ENCODE assay signal across 17 cellular contexts in the genomic region with DNA sequence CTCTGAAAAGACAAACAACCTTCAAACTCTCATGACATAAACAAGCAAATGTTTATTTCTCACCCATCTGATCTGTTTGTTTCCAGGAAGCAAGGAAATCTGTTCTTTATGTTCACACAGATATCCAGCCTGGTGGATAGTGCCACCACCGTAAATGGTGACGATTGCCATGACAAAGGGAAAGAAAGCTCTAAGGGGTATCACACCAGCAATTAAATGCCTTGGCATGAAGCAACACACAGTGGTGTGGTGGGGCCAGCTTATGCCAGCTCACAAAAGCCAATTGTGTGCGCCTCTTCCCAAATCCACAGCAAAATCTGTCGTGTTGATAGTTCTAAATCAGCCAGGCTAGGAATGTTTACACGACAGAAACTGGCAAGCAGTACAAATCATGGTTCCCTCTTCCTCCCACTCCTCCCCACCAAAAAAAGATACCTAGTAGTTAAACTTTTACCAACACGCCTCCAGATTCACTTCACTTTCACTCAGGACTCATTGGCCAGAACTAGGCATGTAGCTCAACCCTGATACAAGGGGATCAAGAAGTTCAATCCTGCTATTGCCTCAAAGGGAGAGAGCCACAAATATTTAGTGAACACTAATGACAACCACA.
DNase-seq lines count a peak whose midpoint lies in the region; ATAC-seq and TF ChIP-seq lines count a peak whose summit lies in the region.
"Had no signal": no experiment of that assay in that cellular context is flagged by ENCODE, and none has a peak within 500 bp of the region (broad histone marks: within the 10 kb centered on the region; RNA-seq: fewer than 3 reads in every experiment).

No MANE protein-coding gene starts in this region.

- no peak overlapping the region for H3K4ac ChIP-seq in trophoblast cell (ENCODE audit: low read depth, low read length)

- H3K36me3 ChIP-seq in trophoblast cell (ENCODE audit: control insufficient read depth in 1 of 2, insufficient read depth in 2 of 2, low read length in 2 of 2): no peaks in the 10 kb centered on the region
- no peaks in the 10 kb centered on the region for H3K36me3 ChIP-seq in effector memory CD4-positive, alpha-beta T cell (ENCODE audit: control insufficient read depth, insufficient read depth, low read length)
- no peaks in the 10 kb centered on the region for H3K36me3 ChIP-seq in Peyer's patch
- H3K36me3 ChIP-seq: BLaER1 treated with 17β-estradiol and CSF1 and Interleukin-3, amounts not matched to agents 10 nM and 100 nM; HAP-1 had no signal

- H4K91ac ChIP-seq in trophoblast cell (ENCODE audit: low read depth, low read length): no peak overlapping the region

- peak; percentile 91 for ATAC-seq in left lobe of liver
- ATAC-seq in HG03342 (IDR thresholded peaks at IDR 0.05; ENCODE audit: unreplicated experiment): no peak
- ATAC-seq in GM21619 (IDR thresholded peaks at IDR 0.05; ENCODE audit: unreplicated experiment): no peak
- ATAC-seq: CD8-positive, alpha-beta T cell had no signal

- TF ChIP-seq CTCF in Peyer's patch (IDR thresholded peaks at IDR 0.05): no peak

- H3K9ac ChIP-seq in trophoblast cell (ENCODE audit: low read length): peak overlapping the region; percentile 25
- H3K9ac ChIP-seq: BLaER1 treated with 17β-estradiol and CSF1 and Interleukin-3, amounts not matched to agents 10 nM and 100 nM; GM23248 had no signal

- no peak overlapping the region for H2BK5ac ChIP-seq in trophoblast cell (ENCODE audit: low read depth, low read length, poor library complexity)

- H3K9me3 ChIP-seq in trophoblast cell (ENCODE audit: insufficient read depth, low read depth, low read length): no peaks in the 10 kb centered on the region
- H3K9me3 ChIP-seq in effector memory CD4-positive, alpha-beta T cell (ENCODE audit: control insufficient read depth, low read length): no peaks in the 10 kb centered on the region
- no peaks in the 10 kb centered on the region for H3K9me3 ChIP-seq in Peyer's patch
- H3K9me3 ChIP-seq: BLaER1 treated with 17β-estradiol and CSF1 and Interleukin-3, amounts not matched to agents 10 nM and 100 nM; HAP-1 had no signal

- no peaks in the 10 kb centered on the region for H3K27me3 ChIP-seq in trophoblast cell (ENCODE audit: insufficient read depth, low read length)
- H3K27me3 ChIP-seq in effector memory CD4-positive, alpha-beta T cell (replicated peaks; ENCODE audit: control insufficient read depth, insufficient read depth, low read length, poor library complexity, severe bottlenecking): peaks cover 3% of the 10 kb centered on the region
- H3K27me3 ChIP-seq in Peyer's patch: no peaks in the 10 kb centered on the region
- H3K27me3 ChIP-seq: BLaER1 treated with 17β-estradiol and CSF1 and Interleukin-3, amounts not matched to agents 10 nM and 100 nM had no signal

- H3K27ac ChIP-seq in angular gyrus (ENCODE audit: low read depth, low read length) (peak overlapping the region; percentile 41), trophoblast cell (ENCODE audit: low read depth, low read length) (no peak overlapping the region), Peyer's patch (no peak overlapping the region)
- no peak overlapping the region for H3K27ac ChIP-seq in effector memory CD4-positive, alpha-beta T cell (ENCODE audit: insufficient read depth, low read length, poor library complexity, severe bottlenecking)
- H3K27ac ChIP-seq: BLaER1 treated with 17β-estradiol and CSF1 and Interleukin-3, amounts not matched to agents 10 nM and 100 nM; GM23248; HL-60 had no signal

- no peaks in the 10 kb centered on the region for H3K79me2 ChIP-seq in trophoblast cell (ENCODE audit: control insufficient read depth, insufficient read depth, low read length, poor library complexity)

- H2AFZ ChIP-seq in trophoblast cell (ENCODE audit: insufficient read depth, low read length, poor library complexity): no peak overlapping the region
- H2AFZ ChIP-seq: GM23248 had no signal

- no peak overlapping the region for H3K18ac ChIP-seq in trophoblast cell (ENCODE audit: low read length)

- no peak overlapping the region for H2AK5ac ChIP-seq in trophoblast cell (ENCODE audit: low read length)

- H4K8ac ChIP-seq in trophoblast cell (ENCODE audit: low read depth, low read length): no peak overlapping the region

- H3K4me3 ChIP-seq in trophoblast cell (ENCODE audit: low read depth, low read length) (no peak overlapping the region), Peyer's patch (no peak overlapping the region)
- no peak overlapping the region for H3K4me3 ChIP-seq in effector memory CD4-positive, alpha-beta T cell (ENCODE audit: insufficient read depth, low read depth, low read length, poor library complexity, severe bottlenecking)
- H3K4me3 ChIP-seq: BLaER1 treated with 17β-estradiol and CSF1 and Interleukin-3, amounts not matched to agents 10 nM and 100 nM; GM23248; HAP-1 had no signal

- H3K23ac ChIP-seq in trophoblast cell (ENCODE audit: low read length): no peak overlapping the region

- no peak overlapping the region for H2BK12ac ChIP-seq in trophoblast cell (ENCODE audit: low read length)

- no peak for TF ChIP-seq POLR2A in Peyer's patch (IDR thresholded peaks at IDR 0.05)

- no peak overlapping the region for H4K12ac ChIP-seq in trophoblast cell (ENCODE audit: low read depth, low read length)

- no peak overlapping the region for H3K4me2 ChIP-seq in trophoblast cell (ENCODE audit: low read length)
- H3K4me2 ChIP-seq: BLaER1 treated with 17β-estradiol and CSF1 and Interleukin-3, amounts not matched to agents 10 nM and 100 nM had no signal

- no CpG with 5 or more reads among the region's 6 CpGs for WGBS in trophoblast cell (ENCODE audit: extremely low coverage, insufficient coverage, insufficient read length)

- peak; percentile 36 for DNase-seq in Ammon's horn (ENCODE audit: low spot score)
- DNase-seq in left lobe of liver (ENCODE audit: low spot score): peak; percentile 67
- no peak for DNase-seq in trophoblast cell
- no peak for DNase-seq in effector memory CD4-positive, alpha-beta T cell
- DNase-seq in Peyer's patch: no peak
- DNase-seq: 8988T; Calu3; CD8-positive, alpha-beta T cell; EL; GM23248; IMR-90 had no signal

- H3K4me1 ChIP-seq in trophoblast cell (ENCODE audit: control insufficient read depth in 1 of 2, insufficient read depth in 2 of 2, low read length in 2 of 2) (no peaks in the 10 kb centered on the region), Peyer's patch (no peaks in the 10 kb centered on the region)
- H3K4me1 ChIP-seq in effector memory CD4-positive, alpha-beta T cell (ENCODE audit: control insufficient read depth, insufficient read depth, low read length, poor library complexity, severe bottlenecking): no peaks in the 10 kb centered on the region
- H3K4me1 ChIP-seq: BLaER1 treated with 17β-estradiol and CSF1 and Interleukin-3, amounts not matched to agents 10 nM and 100 nM; HAP-1 had no signal

- H2BK120ac ChIP-seq in trophoblast cell (ENCODE audit: insufficient read depth, low read length, poor library complexity): no peak overlapping the region

- H3K14ac ChIP-seq in trophoblast cell (ENCODE audit: low read length): no peak overlapping the region

- H3K79me1 ChIP-seq in trophoblast cell (ENCODE audit: low read length): no peaks in the 10 kb centered on the region

Comparison
In these comparisons a context has a peak if more than half of its experiments do, and no peak if none do; other contexts are left out.
1. DNase-seq: peak in Ammon's horn (single experiment) and left lobe of liver (single experiment); none in trophoblast cell (0 of 2), effector memory CD4-positive, alpha-beta T cell (0 of 3) and Peyer's patch (0 of 3).